24 cellular contexts compared by ENCODE assay signal in the genomic region with DNA sequence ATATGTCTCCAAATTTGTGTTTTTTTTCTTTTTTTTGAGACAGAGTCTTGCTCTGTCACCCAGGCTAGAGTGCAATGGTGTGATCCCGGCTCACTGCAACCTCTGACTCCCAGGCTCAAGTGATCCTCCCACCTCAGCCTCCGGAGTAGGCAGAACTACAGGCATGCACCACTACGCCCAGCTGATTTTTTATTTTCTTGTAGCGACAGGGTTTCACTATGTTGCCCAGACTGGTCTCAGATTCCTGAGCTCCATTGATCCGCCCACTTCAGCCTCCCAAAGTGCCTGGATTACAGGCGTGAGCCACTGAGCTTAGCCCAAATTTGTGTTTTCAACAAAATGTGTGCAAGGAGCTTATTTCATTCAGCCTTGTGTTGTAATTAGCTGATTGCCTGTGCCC. TPM values are rescaled to one million over a fixed set of nuclear protein-coding genes. Genes with fewer than 3 reads are reported as not detected.
DNase-seq lines count a peak whose midpoint lies in the region; ATAC-seq and TF ChIP-seq lines count a peak whose summit lies in the region.
"Had no signal": no experiment of that assay in that cellular context is flagged by ENCODE, and none has a peak within 500 bp of the region (broad histone marks: within the 10 kb centered on the region; RNA-seq: fewer than 3 reads in every experiment).

No MANE protein-coding gene starts in this region.

- H3K27ac ChIP-seq in endodermal cell (ENCODE audit: low read depth, low read length) (no peak overlapping the region), vagina (no peak overlapping the region)
- H3K27ac ChIP-seq: 22Rv1; BLaER1 treated with 17β-estradiol and CSF1 and Interleukin-3, amounts not matched to agents 10 nM and 100 nM; GM23248 had no signal

- CTCF ChIA-PET in activated CD8-positive, alpha-beta memory T cell treated with anti-CD3 and anti-CD28 coated beads, Interleukin-2, amount 10 ng/mL, durations not matched to agents 7 days and 5 days (lab: Charles Lee): no interaction called here

- H3K4me1 ChIP-seq in endodermal cell (ENCODE audit: control insufficient read depth, insufficient read depth, low read length) (peaks cover 7% of the 10 kb centered on the region), vagina (peaks cover 21% of the 10 kb centered on the region)
- H3K4me1 ChIP-seq: BE2C had no signal

- no peak for ATAC-seq in activated CD8-positive, alpha-beta memory T cell treated with anti-CD3 and anti-CD28 coated beads, Interleukin-2, amount 10 ng/mL, durations not matched to agents 7 days and 5 days
- ATAC-seq: GM12878, HCT116 had no signal

- intact Hi-C loops in vagina (cut with DNase I): no loop called here

- no peak for TF ChIP-seq CTCF in endodermal cell (conservative IDR thresholded peaks at IDR 0.05)
- TF ChIP-seq CTCF in osteocyte (IDR thresholded peaks at IDR 0.05): no peak
- TF ChIP-seq CTCF in vagina (IDR thresholded peaks at IDR 0.05): no peak
- TF ChIP-seq CTCF in glutamatergic neuron (IDR thresholded peaks at IDR 0.05; ENCODE audit: partially characterized antibody, unreplicated experiment): no peak
- TF ChIP-seq CTCF in endothelial cell (IDR thresholded peaks at IDR 0.05; ENCODE audit: unreplicated experiment): no peak

- H3K27me3 Mint-ChIP-seq in activated CD8-positive, alpha-beta memory T cell treated with anti-CD3 and anti-CD28 coated beads, Interleukin-2, amount 10 ng/mL, durations not matched to agents 7 days and 5 days: peaks cover 14% of the 10 kb centered on the region
- no peaks in the 10 kb centered on the region for H3K27me3 Mint-ChIP-seq in endodermal cell (ENCODE audit: insufficient read depth)
- no peaks in the 10 kb centered on the region for H3K27me3 Mint-ChIP-seq in osteocyte (ENCODE audit: unreplicated experiment)
- peaks cover 2% of the 10 kb centered on the region for H3K27me3 Mint-ChIP-seq in glutamatergic neuron (ENCODE audit: unreplicated experiment)
- peaks cover 1% of the 10 kb centered on the region for H3K27me3 Mint-ChIP-seq in endothelial cell (ENCODE audit: unreplicated experiment)

- no peaks in the 10 kb centered on the region for H3K9me3 Mint-ChIP-seq in activated CD8-positive, alpha-beta memory T cell treated with anti-CD3 and anti-CD28 coated beads, Interleukin-2, amount 10 ng/mL, durations not matched to agents 7 days and 5 days (ENCODE audit: low read depth)
- H3K9me3 Mint-ChIP-seq in endodermal cell (no peaks in the 10 kb centered on the region), osteocyte (ENCODE audit: unreplicated experiment) (no peaks in the 10 kb centered on the region), glutamatergic neuron (ENCODE audit: unreplicated experiment) (peaks cover 2% of the 10 kb centered on the region), endothelial cell (ENCODE audit: unreplicated experiment) (no peaks in the 10 kb centered on the region)
- H3K9me3 Mint-ChIP-seq: CD14-positive monocyte; CD4-positive, alpha-beta T cell; CD8-positive, alpha-beta memory T cell; H9; HFFc6 had no signal

- DNase-seq in activated CD8-positive, alpha-beta memory T cell treated with anti-CD3 and anti-CD28 coated beads, Interleukin-2, amount 10 ng/mL, durations not matched to agents 7 days and 5 days: peak; percentile 22
- no peak for DNase-seq in activated CD8-positive, alpha-beta memory T cell treated with anti-CD3 and anti-CD28 coated beads, Interleukin-2, amount 50 U/mL, for 48 hours
- DNase-seq in endodermal cell (peak; percentile 30), osteocyte (ENCODE audit: extremely low spot score, unreplicated experiment) (peak; percentile 17), vagina (ENCODE audit: extremely low spot score in 2 of 2) (peak; percentile 25 to 43), kidney glomerular epithelial cell (lab: John Stamatoyannopoulos, UW) (no peak), glutamatergic neuron (no peak), endothelial cell (ENCODE audit: low spot score) (no peak)
- DNase-seq: AML-193; BE2C; CD4-positive, alpha-beta T cell; CD8-positive, alpha-beta memory T cell; DMS 273 treated with DMSO at 0.1 percent for 48 hours; DMS79; EL; GDM1; GM23248; H9; HFFc6 had no signal

- H3K27ac Mint-ChIP-seq in activated CD8-positive, alpha-beta memory T cell treated with anti-CD3 and anti-CD28 coated beads, Interleukin-2, amount 10 ng/mL, durations not matched to agents 7 days and 5 days: no peak overlapping the region
- no peak overlapping the region for H3K27ac Mint-ChIP-seq in endodermal cell
- no peak overlapping the region for H3K27ac Mint-ChIP-seq in osteocyte (ENCODE audit: unreplicated experiment)
- H3K27ac Mint-ChIP-seq in glutamatergic neuron (ENCODE audit: unreplicated experiment): no peak overlapping the region
- H3K27ac Mint-ChIP-seq in endothelial cell (ENCODE audit: unreplicated experiment): no peak overlapping the region
- H3K27ac Mint-ChIP-seq: CD4-positive, alpha-beta T cell; CD8-positive, alpha-beta memory T cell; H9; HFFc6 had no signal

- H3K4me3 ChIP-seq in endodermal cell (ENCODE audit: low read length) (no peak overlapping the region), vagina (no peak overlapping the region)
- H3K4me3 ChIP-seq: BLaER1 treated with 17β-estradiol and CSF1 and Interleukin-3, amounts not matched to agents 10 nM and 100 nM; GM12878; GM23248 had no signal

- H3K4me1 Mint-ChIP-seq in activated CD8-positive, alpha-beta memory T cell treated with anti-CD3 and anti-CD28 coated beads, Interleukin-2, amount 10 ng/mL, durations not matched to agents 7 days and 5 days: peaks cover 16% of the 10 kb centered on the region
- H3K4me1 Mint-ChIP-seq in endodermal cell: peaks cover 11% of the 10 kb centered on the region
- peaks cover 22% of the 10 kb centered on the region for H3K4me1 Mint-ChIP-seq in osteocyte (ENCODE audit: unreplicated experiment)
- peaks cover 9% of the 10 kb centered on the region for H3K4me1 Mint-ChIP-seq in glutamatergic neuron (ENCODE audit: low read depth, unreplicated experiment)
- H3K4me1 Mint-ChIP-seq in endothelial cell (ENCODE audit: unreplicated experiment): peaks cover 14% of the 10 kb centered on the region

- H3K36me3 ChIP-seq in endodermal cell (ENCODE audit: control insufficient read depth, insufficient read depth, low read length) (no peaks in the 10 kb centered on the region), vagina (no peaks in the 10 kb centered on the region)
- H3K36me3 ChIP-seq: BE2C; BLaER1 treated with 17β-estradiol and CSF1 and Interleukin-3, amounts not matched to agents 10 nM and 100 nM had no signal

- 89 to 94% methylated on average over 6 of the region's 6 CpGs for WGBS in endodermal cell (ENCODE audit: insufficient coverage in 1 of 2, insufficient read length in 1 of 2), 2 experiments

- H3K9me3 ChIP-seq in endodermal cell (ENCODE audit: control insufficient read depth, low read length): no peaks in the 10 kb centered on the region
- H3K9me3 ChIP-seq in vagina: no peaks in the 10 kb centered on the region
- H3K9me3 ChIP-seq: BE2C had no signal

- H3K27me3 ChIP-seq in endodermal cell (ENCODE audit: control insufficient read depth, insufficient read depth, low read length, poor library complexity, severe bottlenecking): no peaks in the 10 kb centered on the region
- H3K27me3 ChIP-seq in vagina: no peaks in the 10 kb centered on the region
- H3K27me3 ChIP-seq: BE2C; BLaER1 treated with 17β-estradiol and CSF1 and Interleukin-3, amounts not matched to agents 10 nM and 100 nM had no signal

- H3K9ac ChIP-seq in endodermal cell (ENCODE audit: extremely low read depth, low read length, poor library complexity, severe bottlenecking): no peak overlapping the region
- H3K9ac ChIP-seq: BLaER1 treated with 17β-estradiol and CSF1 and Interleukin-3, amounts not matched to agents 10 nM and 100 nM; GM23248 had no signal

- no peak overlapping the region for H3K4me3 Mint-ChIP-seq in activated CD8-positive, alpha-beta memory T cell treated with anti-CD3 and anti-CD28 coated beads, Interleukin-2, amount 10 ng/mL, durations not matched to agents 7 days and 5 days
- no peak overlapping the region for H3K4me3 Mint-ChIP-seq in endodermal cell
- H3K4me3 Mint-ChIP-seq in osteocyte (ENCODE audit: unreplicated experiment): no peak overlapping the region
- no peak overlapping the region for H3K4me3 Mint-ChIP-seq in glutamatergic neuron (ENCODE audit: unreplicated experiment)
- H3K4me3 Mint-ChIP-seq in endothelial cell (ENCODE audit: unreplicated experiment): no peak overlapping the region
- H3K4me3 Mint-ChIP-seq: CD14-positive monocyte; CD4-positive, alpha-beta T cell; CD8-positive, alpha-beta memory T cell; H9; HFFc6 had no signal

- peaks cover 2% of the 10 kb centered on the region for H3K36me3 Mint-ChIP-seq in activated CD8-positive, alpha-beta memory T cell treated with anti-CD3 and anti-CD28 coated beads, Interleukin-2, amount 10 ng/mL, durations not matched to agents 7 days and 5 days
- H3K36me3 Mint-ChIP-seq in endodermal cell (ENCODE audit: low read depth): no peaks in the 10 kb centered on the region
- H3K36me3 Mint-ChIP-seq in osteocyte (ENCODE audit: unreplicated experiment): no peaks in the 10 kb centered on the region
- no peaks in the 10 kb centered on the region for H3K36me3 Mint-ChIP-seq in glutamatergic neuron (ENCODE audit: unreplicated experiment)
- H3K36me3 Mint-ChIP-seq in endothelial cell (ENCODE audit: low read depth, unreplicated experiment): no peaks in the 10 kb centered on the region
- H3K36me3 Mint-ChIP-seq: CD14-positive monocyte; CD8-positive, alpha-beta memory T cell had no signal

- no peak for TF ChIP-seq POLR2A in vagina (IDR thresholded peaks at IDR 0.05)

RNA-seq across cellular contexts. Expression of a gene that starts 59.0 kb away (rescaled TPM):
- total RNA-seq in activated CD8-positive, alpha-beta memory T cell treated with anti-CD3 and anti-CD28 coated beads, Interleukin-2, amount 10 ng/mL, durations not matched to agents 7 days and 5 days: 10 to 100 TPM; 12.5 to 13.7 TPM
- total RNA-seq in endodermal cell: 1 to 10 TPM; 4.6 to 6.4 TPM
- 7.7 TPM for polyA plus RNA-seq in endodermal cell (2013, experiment 1 of 2)
- polyA plus RNA-seq in endodermal cell (2013, experiment 2 of 2): 6.8 TPM
- total RNA-seq in osteocyte: 6.8 and 8.0 TPM in 2 replicates
- 34.6 TPM for total RNA-seq in vagina
- 107 TPM for total RNA-seq in glutamatergic neuron (ENCODE audit: unreplicated experiment)
- total RNA-seq in endothelial cell (ENCODE audit: unreplicated experiment): 16.7 TPM

Comparison
In these comparisons a context has a peak if more than half of its experiments do, and no peak if none do; other contexts are left out.
1. DNase-seq: peak in activated CD8-positive, alpha-beta memory T cell treated with anti-CD3 and anti-CD28 coated beads, Interleukin-2, amount 10 ng/mL, durations not matched to agents 7 days and 5 days (single experiment), endodermal cell (single experiment), osteocyte (single experiment) and vagina (2 of 2); none in activated CD8-positive, alpha-beta memory T cell treated with anti-CD3 and anti-CD28 coated beads, Interleukin-2, amount 50 U/mL, for 48 hours (single experiment), kidney glomerular epithelial cell (single experiment), glutamatergic neuron (single experiment) and endothelial cell (single experiment).